Comparison of ENCODE assay signal across 1 cellular context in genomic region chr6:46053034-46053933, GRCh38.
TF ChIP-seq lines count a peak whose summit lies in the region.

No MANE protein-coding gene starts in this region.

TF ChIP-seq in SK-N-SH, 30 proteins besides CTCF, POLR2A, EP300 and RAD21 (continued from another document):
- TF ChIP-seq MAX (IDR thresholded peaks at IDR 0.05; ENCODE audit: low read depth) = no peak
